Comparison of ENCODE assay signal across 12 cellular contexts in the genomic region with DNA sequence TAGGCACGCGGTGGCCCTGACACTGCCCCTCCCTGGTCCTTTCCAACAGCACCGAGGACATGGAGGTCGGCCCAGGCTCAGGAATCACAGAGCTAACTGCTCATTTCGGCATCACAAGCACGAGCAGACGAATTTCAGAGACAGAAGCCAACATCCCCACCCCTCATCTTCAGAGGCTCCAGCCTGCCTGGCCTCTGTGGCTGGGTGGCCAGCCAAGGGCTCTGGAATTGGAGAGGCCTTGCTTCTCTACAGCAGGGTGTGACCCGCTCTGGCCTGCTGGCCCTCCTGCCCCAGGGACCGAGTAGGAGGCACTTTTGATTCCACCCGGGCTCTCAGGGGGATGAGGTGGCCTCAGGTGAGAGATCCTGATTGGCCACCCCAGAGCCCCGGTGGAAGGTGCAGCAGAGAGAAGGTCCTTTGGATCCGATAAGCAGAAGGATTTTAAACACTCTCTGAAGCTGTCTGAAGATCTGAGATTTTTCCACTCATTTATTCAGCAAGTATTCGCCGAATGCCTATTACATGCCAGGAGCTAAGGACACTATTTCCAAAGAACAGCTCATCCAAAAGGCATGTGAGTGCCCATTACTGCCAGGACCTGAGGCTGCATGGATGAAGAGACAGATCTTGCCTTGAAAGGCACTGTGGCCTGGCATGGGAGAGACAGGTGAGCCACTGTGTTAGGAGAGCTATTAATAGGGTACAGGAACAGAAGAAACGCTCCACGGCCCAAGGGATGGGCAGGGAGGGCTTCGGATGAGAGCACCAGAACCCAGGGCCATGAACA. TPM values are rescaled to one million over a fixed set of nuclear protein-coding genes. Genes with fewer than 3 reads are reported as not detected.
DNase-seq lines count a peak whose midpoint lies in the region; FAIRE-seq and TF ChIP-seq lines count a peak whose summit lies in the region.
"Had no signal": no experiment of that assay in that cellular context is flagged by ENCODE, and none has a peak within 500 bp of the region (broad histone marks: within the 10 kb centered on the region; RNA-seq: fewer than 3 reads in every experiment).

No MANE protein-coding gene starts in this region.

- H3K9me3 ChIP-seq in HEK293 (ENCODE audit: control insufficient read depth, insufficient read depth, low read depth, low read length): no peaks in the 10 kb centered on the region
- H3K9me3 ChIP-seq in stomach smooth muscle (ENCODE audit: control insufficient read depth in 2 of 2, low read length in 2 of 2): no peaks in the 10 kb centered on the region
- H3K9me3 ChIP-seq: pancreas had no signal

- H3K27ac Mint-ChIP-seq in MCF 10A (ENCODE audit: low read depth, unreplicated experiment): peak overlapping the region; percentile 40

- no peaks in the 10 kb centered on the region for H3K27me3 Mint-ChIP-seq in MCF 10A (ENCODE audit: insufficient read depth, unreplicated experiment)

- H3K27me3 ChIP-seq in stomach smooth muscle (ENCODE audit: control insufficient read depth in 1 of 2, insufficient read depth in 2 of 2, low read length in 2 of 2): no peaks in the 10 kb centered on the region
- H3K27me3 ChIP-seq: pancreas had no signal

- intact Hi-C loops in MCF 10A (cut with micrococcal nuclease): no loop called here

- H3K9ac ChIP-seq in stomach smooth muscle (ENCODE audit: low read length in 2 of 2): peak overlapping the region; percentile 84 to 88

- peaks cover 23% of the 10 kb centered on the region for H3K4me1 Mint-ChIP-seq in MCF 10A (ENCODE audit: insufficient read depth, unreplicated experiment)

- no peak for FAIRE-seq in frontal cortex (lab: Jason Lieb, UNC)
- FAIRE-seq: endometrium, pancreas had no signal

- no TSS peak for BruUV-seq in MCF 10A (replicated peaks; lab: Mats Ljungman, UMichigan)

- no peaks in the 10 kb centered on the region for H3K9me3 Mint-ChIP-seq in MCF 10A (ENCODE audit: unreplicated experiment)

- DNase-seq in MCF 10A (ENCODE audit: unreplicated experiment) (peak; percentile 75), hepatic stellate cell (ENCODE audit: low spot score) (peak; percentile 44), DMS 273 treated with DMSO at 0.1 percent for 48 hours (lab: John Stamatoyannopoulos, UW) (no peak), RPMI8226 (no peak), foreskin melanocyte (no peak), frontal cortex (ENCODE audit: low spot score in 2 of 2) (no peak)
- DNase-seq: activated CD8-positive, alpha-beta memory T cell treated with anti-CD3 and anti-CD28 coated beads for 24 hours; GDM1 had no signal

- H3K4me3 ChIP-seq in HEK293 (ENCODE audit: low read depth, low read length): no peak overlapping the region
- peak overlapping the region; percentile 56 to 66 for H3K4me3 ChIP-seq in stomach smooth muscle (ENCODE audit: low read length in 2 of 2)
- H3K4me3 ChIP-seq: pancreas had no signal

- POLR2A ChIA-PET in HEK293 (lab: Yijun Ruan, JAX) (interaction anchor here (1.2 kb wide), 1 partner anchor 10 kb away, joined by 6 read pairs; a partner anchor contains a TSS), MCF 10A (lab: Yijun Ruan, JAX) (interaction anchor here (0.6 to 4.2 kb wide), 10 partner anchors 10 to 81 kb away, joined by 3 to 65 read pairs (median 4); a partner anchor contains a TSS)

- H3K4me1 ChIP-seq in HEK293 (ENCODE audit: control insufficient read depth, insufficient read depth, low read length) (peaks cover 5% of the 10 kb centered on the region), stomach smooth muscle (ENCODE audit: control insufficient read depth, insufficient read depth, low read length) (peaks cover 72% of the 10 kb centered on the region)

- peaks cover 25% of the 10 kb centered on the region for H3K36me3 Mint-ChIP-seq in MCF 10A (ENCODE audit: insufficient read depth, unreplicated experiment)

- TF ChIP-seq CTCF in HEK293 (tag by site-specific recombination; IDR thresholded peaks at IDR 0.05): no peak
- no peak for TF ChIP-seq CTCF in MCF 10A (IDR thresholded peaks at IDR 0.05; ENCODE audit: unreplicated experiment)

- peak overlapping the region; percentile 54 for H3K4me3 Mint-ChIP-seq in MCF 10A (ENCODE audit: unreplicated experiment)

- H3K36me3 ChIP-seq in HEK293 (ENCODE audit: control insufficient read depth in 2 of 2, insufficient read depth in 1 of 2, low read length in 2 of 2) (peaks cover 0 to 4% of the 10 kb centered on the region in 2 experiments; a peak in 1 of 3 replicates), stomach smooth muscle (ENCODE audit: control insufficient read depth in 2 of 2, insufficient read depth in 2 of 2, low read length in 2 of 2) (no peaks in the 10 kb centered on the region)
- H3K36me3 ChIP-seq: pancreas had no signal

- H3K27ac ChIP-seq in HEK293 (ENCODE audit: extremely low read depth, low read depth, low read length) (no peak overlapping the region), stomach smooth muscle (ENCODE audit: low read length) (peak overlapping the region; percentile 98)

- CTCF ChIA-PET in HEK293 (lab: Yijun Ruan, JAX) (interaction anchor here (0.6 to 2.1 kb wide), 3 partner anchors 33 to 54 kb away, joined by 3 to 7 read pairs (median 5); no protein-coding TSS in a partner anchor), MCF 10A (lab: Yijun Ruan, JAX) (interaction anchor here (0.6 to 10.7 kb wide), 10 partner anchors 9 to 884 kb away, joined by 3 to 126 read pairs (median 4); no protein-coding TSS in a partner anchor)

TF ChIP-seq in HEK293, 187 proteins besides CTCF, POLR2A, EP300 and RAD21:
- TF ChIP-seq YY2 (tag by site-specific recombination; IDR thresholded peaks at IDR 0.05) (no peak), FEZF1 (tag by site-specific recombination; IDR thresholded peaks at IDR 0.05) (peak; percentile 20; the same call in 1 of the 2 replicates)

RNA-seq across cellular contexts. Expression of a gene that starts 10.3 kb away (rescaled TPM):
- total RNA-seq in MCF 10A (2022): 30.9 and 35.3 TPM in 2 replicates
- total RNA-seq in frontal cortex: 51.4 TPM

RNA-seq across cellular contexts. Expression of a gene that starts 10.6 kb away (rescaled TPM):
- total RNA-seq in MCF 10A (2022) (68.9 and 70.8 TPM in 2 replicates), frontal cortex (38.3 TPM)

RNA-seq across cellular contexts. Expression of a gene that starts 23.2 kb away (rescaled TPM):
- total RNA-seq in MCF 10A (2022): 10.2 and 15.8 TPM in 2 replicates
- 4.9 TPM for total RNA-seq in frontal cortex

RNA-seq across cellular contexts. Expression of a gene that starts 29.6 kb away (rescaled TPM):
- total RNA-seq in MCF 10A (2022) (5.7 and 8.5 TPM in 2 replicates), frontal cortex (260 TPM)

Comparison
In these comparisons a context has a peak if more than half of its experiments do, and no peak if none do; other contexts are left out.
1. DNase-seq: peak in MCF 10A (single experiment) and hepatic stellate cell (single experiment); none in DMS 273 treated with DMSO at 0.1 percent for 48 hours (single experiment), RPMI8226 (single experiment), foreskin melanocyte (single experiment) and frontal cortex (0 of 2).